16 cellular contexts compared by ENCODE assay signal in the genomic region with DNA sequence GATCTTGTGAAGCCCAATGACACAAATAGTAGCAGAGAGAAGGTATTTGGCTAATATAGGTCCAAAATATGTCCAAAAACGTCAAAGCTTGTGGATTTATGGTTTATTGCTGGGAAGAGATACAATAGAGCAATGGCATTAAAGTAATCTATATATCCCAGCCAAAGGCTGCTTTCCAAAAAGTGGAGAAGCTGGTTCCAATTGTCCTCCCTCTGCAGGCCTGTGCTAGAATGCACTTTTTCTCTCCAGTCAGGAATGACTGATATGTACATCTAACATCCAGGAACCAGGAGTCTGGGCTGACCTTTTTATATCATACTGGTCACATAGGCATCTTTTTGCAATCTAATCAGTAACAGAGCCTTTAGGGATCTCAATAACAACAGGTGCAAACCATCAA.
DNase-seq lines count a peak whose midpoint lies in the region; ATAC-seq, FAIRE-seq and TF ChIP-seq lines count a peak whose summit lies in the region.
"Had no signal": no experiment of that assay in that cellular context is flagged by ENCODE, and none has a peak within 500 bp of the region (broad histone marks: within the 10 kb centered on the region; RNA-seq: fewer than 3 reads in every experiment).

No MANE protein-coding gene starts in this region.

- in situ Hi-C loops in ACHN (cut with HindIII; ENCODE audit: low pct_ligation_motif_present, low pct_unique_long_range_greater_than_20kb, low sequenced_read_pairs) = no loop called here

- H4K20me1 ChIP-seq in GM23338 (replicated peaks; ENCODE audit: insufficient read depth) = no peaks in the 10 kb centered on the region
- H4K20me1 ChIP-seq: BLaER1 treated with 17β-estradiol and CSF1 and Interleukin-3, amounts not matched to agents 10 nM and 100 nM had no signal

- H3K27ac ChIP-seq in GM23338 (ENCODE audit: low read depth) (peak overlapping the region; percentile 64; the same call in 1 of the 2 replicates), VCaP (no peak overlapping the region)
- H3K27ac ChIP-seq: BLaER1 treated with 17β-estradiol and CSF1 and Interleukin-3, amounts not matched to agents 10 nM and 100 nM; psoas muscle had no signal

- H3K4me2 ChIP-seq in GM23338 = no peak overlapping the region
- H3K4me2 ChIP-seq: BLaER1 treated with 17β-estradiol and CSF1 and Interleukin-3, amounts not matched to agents 10 nM and 100 nM had no signal

- H3K4me3 ChIP-seq in GM23338 = no peak overlapping the region
- H3K4me3 ChIP-seq in fibroblast of villous mesenchyme (ENCODE audit: low read depth, low read length) = no peak overlapping the region
- H3K4me3 ChIP-seq: BLaER1 treated with 17β-estradiol and CSF1 and Interleukin-3, amounts not matched to agents 10 nM and 100 nM; psoas muscle had no signal

- peaks cover 2% of the 10 kb centered on the region for H3K27me3 Mint-ChIP-seq in GM23338 (ENCODE audit: insufficient read depth, low read depth, poor library complexity)
- H3K27me3 Mint-ChIP-seq: activated CD8-positive, alpha-beta T cell treated with anti-CD3 and anti-CD28 coated beads for 36 hours had no signal

- DNase-seq in ACHN = peak; percentile 68
- DNase-seq in GM23338 (ENCODE audit: low spot score) = peak; percentile 53
- DNase-seq in fibroblast of villous mesenchyme (ENCODE audit: low read depth) = no peak
- no peak for DNase-seq in activated effector memory CD4-positive, alpha-beta T cell treated with anti-CD3 and anti-CD28 coated beads, Interleukin-2, amount 50 U/mL, for 16 hours
- no peak for DNase-seq in D721Med (ENCODE audit: insufficient read length, low spot score)
- DNase-seq in HuH-7 (ENCODE audit: low spot score) = no peak
- DNase-seq: activated CD8-positive, alpha-beta T cell treated with anti-CD3 and anti-CD28 coated beads for 36 hours; GF-D8; immature natural killer cell; NCI-H2081; psoas muscle; stimulated activated CD4-positive, alpha-beta T cell treated with anti-CD3 and anti-CD28 coated beads, Interleukin-2, amount 100 ng/mL, for 24 hours had no signal

- no peaks in the 10 kb centered on the region for H3K27me3 ChIP-seq in GM23338 (ENCODE audit: insufficient read depth)
- H3K27me3 ChIP-seq: BLaER1 treated with 17β-estradiol and CSF1 and Interleukin-3, amounts not matched to agents 10 nM and 100 nM had no signal

- FAIRE-seq in D721Med (lab: Jason Lieb, UNC) = no peak

- no peaks in the 10 kb centered on the region for H3K9me2 ChIP-seq in GM23338 (ENCODE audit: insufficient read depth)

- H3K4me1 Mint-ChIP-seq in GM23338 = peaks cover 23% of the 10 kb centered on the region
- H3K4me1 Mint-ChIP-seq: immature natural killer cell had no signal

- no peaks in the 10 kb centered on the region; the same call in none of the 3 replicates for H3K9me3 Mint-ChIP-seq in GM23338
- H3K9me3 Mint-ChIP-seq: activated CD8-positive, alpha-beta T cell treated with anti-CD3 and anti-CD28 coated beads for 36 hours; immature natural killer cell; T-helper 1 cell treated with Interleukin-12 subunit alpha and Interleukin-12 subunit beta and Interleukin-4 antibody, amounts not matched to agents 30 μg/mL and 1 μg/mL, for 36 hours had no signal

- no peaks in the 10 kb centered on the region for H3F3A ChIP-seq in GM23338 (replicated peaks; ENCODE audit: low read depth)

- peak; percentile 22 to 40; a peak in 2 of 4 replicates for TF ChIP-seq CTCF in GM23338 (conservative IDR thresholded peaks at IDR 0.05; ENCODE audit: low read depth in 2 of 2)
- peak; percentile 53 for TF ChIP-seq CTCF in VCaP (conservative IDR thresholded peaks at IDR 0.05)
- peak; percentile 33 for TF ChIP-seq CTCF in fibroblast of villous mesenchyme (IDR thresholded peaks at IDR 0.05; ENCODE audit: insufficient read depth, low read depth, low read length)
- no peak for TF ChIP-seq CTCF in D721Med (IDR thresholded peaks at IDR 0.05; ENCODE audit: insufficient read depth, missing control alignments)

- H3K27ac Mint-ChIP-seq in GM23338 = no peak overlapping the region
- H3K27ac Mint-ChIP-seq: activated CD8-positive, alpha-beta T cell treated with anti-CD3 and anti-CD28 coated beads for 36 hours; immature natural killer cell; T-helper 1 cell treated with Interleukin-12 subunit alpha and Interleukin-12 subunit beta and Interleukin-4 antibody, amounts not matched to agents 30 μg/mL and 1 μg/mL, for 36 hours had no signal

- peaks cover 19% of the 10 kb centered on the region for H3K4me1 ChIP-seq in GM23338 (ENCODE audit: insufficient read depth)
- H3K4me1 ChIP-seq: BLaER1 treated with 17β-estradiol and CSF1 and Interleukin-3, amounts not matched to agents 10 nM and 100 nM; psoas muscle had no signal

- ATAC-seq in GM23338 = peak; percentile 65
- ATAC-seq in HG03378 (IDR thresholded peaks at IDR 0.05; ENCODE audit: unreplicated experiment) = no peak
- ATAC-seq: activated CD8-positive, alpha-beta T cell treated with anti-CD3 and anti-CD28 coated beads for 36 hours; psoas muscle had no signal

- no peaks in the 10 kb centered on the region for H3K36me3 ChIP-seq in GM23338 (ENCODE audit: insufficient read depth)
- H3K36me3 ChIP-seq: BLaER1 treated with 17β-estradiol and CSF1 and Interleukin-3, amounts not matched to agents 10 nM and 100 nM had no signal

- no peak overlapping the region for H2AFZ ChIP-seq in GM23338

- no peaks in the 10 kb centered on the region; the same call in 1 of the 3 replicates for H3K36me3 Mint-ChIP-seq in GM23338 (ENCODE audit: low read depth)
- H3K36me3 Mint-ChIP-seq: immature natural killer cell had no signal

- H3K4me3 Mint-ChIP-seq in GM23338 = no peak overlapping the region
- H3K4me3 Mint-ChIP-seq: activated CD8-positive, alpha-beta T cell treated with anti-CD3 and anti-CD28 coated beads for 36 hours; immature natural killer cell; T-helper 1 cell treated with Interleukin-12 subunit alpha and Interleukin-12 subunit beta and Interleukin-4 antibody, amounts not matched to agents 30 μg/mL and 1 μg/mL, for 36 hours had no signal

- H3K79me2 ChIP-seq in GM23338 (replicated peaks; ENCODE audit: insufficient read depth) = no peaks in the 10 kb centered on the region

TF ChIP-seq in GM23338, 12 proteins besides CTCF, POLR2A, EP300 and RAD21 (continues in another document):
- TF ChIP-seq JUNB (IDR thresholded peaks at IDR 0.05; ENCODE audit: unreplicated experiment) (no peak), EZH2 (IDR thresholded peaks at IDR 0.05; ENCODE audit: low read depth, unreplicated experiment) (no peak), POLR2AphosphoS5 (IDR thresholded peaks at IDR 0.05; ENCODE audit: low read depth) (no peak), ZNF114 (CRISPR knock-in tag; IDR thresholded peaks at IDR 0.05) (no peak), CREB1 (CRISPR knock-in tag; IDR thresholded peaks at IDR 0.05; ENCODE audit: low read depth) (no peak)
- TF ChIP-seq, protein P1, sequence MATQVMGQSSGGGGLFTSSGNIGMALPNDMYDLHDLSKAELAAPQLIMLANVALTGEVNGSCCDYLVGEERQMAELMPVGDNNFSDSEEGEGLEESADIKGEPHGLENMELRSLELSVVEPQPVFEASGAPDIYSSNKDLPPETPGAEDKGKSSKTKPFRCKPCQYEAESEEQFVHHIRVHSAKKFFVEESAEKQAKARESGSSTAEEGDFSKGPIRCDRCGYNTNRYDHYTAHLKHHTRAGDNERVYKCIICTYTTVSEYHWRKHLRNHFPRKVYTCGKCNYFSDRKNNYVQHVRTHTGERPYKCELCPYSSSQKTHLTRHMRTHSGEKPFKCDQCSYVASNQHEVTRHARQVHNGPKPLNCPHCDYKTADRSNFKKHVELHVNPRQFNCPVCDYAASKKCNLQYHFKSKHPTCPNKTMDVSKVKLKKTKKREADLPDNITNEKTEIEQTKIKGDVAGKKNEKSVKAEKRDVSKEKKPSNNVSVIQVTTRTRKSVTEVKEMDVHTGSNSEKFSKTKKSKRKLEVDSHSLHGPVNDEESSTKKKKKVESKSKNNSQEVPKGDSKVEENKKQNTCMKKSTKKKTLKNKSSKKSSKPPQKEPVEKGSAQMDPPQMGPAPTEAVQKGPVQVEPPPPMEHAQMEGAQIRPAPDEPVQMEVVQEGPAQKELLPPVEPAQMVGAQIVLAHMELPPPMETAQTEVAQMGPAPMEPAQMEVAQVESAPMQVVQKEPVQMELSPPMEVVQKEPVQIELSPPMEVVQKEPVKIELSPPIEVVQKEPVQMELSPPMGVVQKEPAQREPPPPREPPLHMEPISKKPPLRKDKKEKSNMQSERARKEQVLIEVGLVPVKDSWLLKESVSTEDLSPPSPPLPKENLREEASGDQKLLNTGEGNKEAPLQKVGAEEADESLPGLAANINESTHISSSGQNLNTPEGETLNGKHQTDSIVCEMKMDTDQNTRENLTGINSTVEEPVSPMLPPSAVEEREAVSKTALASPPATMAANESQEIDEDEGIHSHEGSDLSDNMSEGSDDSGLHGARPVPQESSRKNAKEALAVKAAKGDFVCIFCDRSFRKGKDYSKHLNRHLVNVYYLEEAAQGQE (IDR thresholded peaks at IDR 0.05; ENCODE audit: unreplicated experiment) = no peak

Comparison
In these comparisons a context has a peak if more than half of its experiments do, and no peak if none do; other contexts are left out.
1. DNase-seq: peak in ACHN (single experiment) and GM23338 (single experiment); none in fibroblast of villous mesenchyme (single experiment), activated effector memory CD4-positive, alpha-beta T cell treated with anti-CD3 and anti-CD28 coated beads, Interleukin-2, amount 50 U/mL, for 16 hours (single experiment), D721Med (single experiment) and HuH-7 (single experiment).